8 cellular contexts compared by ENCODE assay signal in the genomic region with DNA sequence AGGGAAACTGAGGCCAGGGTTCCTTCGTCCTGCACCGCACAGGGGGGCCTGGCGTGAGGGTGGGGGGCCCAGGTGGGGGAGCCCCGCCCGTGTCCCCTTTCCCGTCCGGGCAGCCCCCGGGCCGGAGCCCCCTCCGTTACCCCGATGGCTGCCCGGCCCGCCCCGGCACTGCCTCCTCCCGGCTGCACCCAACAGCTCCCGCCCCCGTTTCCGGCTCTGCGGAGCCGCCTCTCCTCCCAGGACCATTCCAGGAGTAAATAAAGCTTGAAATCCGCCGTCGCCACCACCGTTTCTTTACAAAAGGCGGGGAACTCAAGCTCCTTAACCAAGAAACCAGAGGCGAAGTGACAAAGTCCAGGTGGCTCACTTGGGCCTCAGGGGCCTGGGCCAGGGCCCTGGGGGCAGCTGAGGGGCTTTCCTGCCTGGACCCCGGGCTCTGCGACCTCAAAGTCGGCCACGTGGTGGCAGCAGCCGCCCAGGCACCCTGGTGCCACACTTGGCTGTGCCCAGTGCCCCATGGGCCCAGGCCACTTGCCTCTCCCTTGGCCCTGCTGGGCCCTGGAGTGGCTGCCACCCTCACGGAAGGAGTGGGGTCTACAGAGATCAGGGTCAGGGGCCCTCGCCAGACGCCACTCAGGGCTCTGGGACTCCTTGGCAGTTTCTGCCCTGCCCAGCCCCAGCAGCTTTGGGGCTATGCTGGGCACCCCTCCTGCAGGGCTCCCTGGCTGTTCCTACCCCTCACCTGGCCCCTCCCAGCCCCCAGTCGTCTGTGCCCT. TPM values are rescaled to one million over a fixed set of nuclear protein-coding genes. Genes with fewer than 3 reads are reported as not detected.
DNase-seq lines count a peak whose midpoint lies in the region; ATAC-seq and TF ChIP-seq lines count a peak whose summit lies in the region.

No MANE protein-coding gene starts in this region.

- no peaks in the 10 kb centered on the region for H3K36me3 Mint-ChIP-seq in activated T-helper 2 cell treated with anti-CD3 and anti-CD28 coated beads, Interferon-gamma antibody, Interleukin-2, Interleukin-4, amounts not matched to agents 10 μg/mL and 5 μg/mL and 100 μg/mL, durations not matched to agents 14 hours and 24 hours and 36 hours (ENCODE audit: low read depth)
- peaks cover 3% of the 10 kb centered on the region for H3K36me3 Mint-ChIP-seq in nephron (ENCODE audit: low read depth)

- H3K4me3 Mint-ChIP-seq in activated T-helper 2 cell treated with anti-CD3 and anti-CD28 coated beads, Interferon-gamma antibody, Interleukin-2, Interleukin-4, amounts not matched to agents 10 μg/mL and 5 μg/mL and 100 μg/mL, durations not matched to agents 14 hours and 24 hours and 36 hours (ENCODE audit: low read depth) = peak overlapping the region; percentile 84
- peak overlapping the region; percentile 90 to 91 (median 91) for H3K4me3 Mint-ChIP-seq in nephron
- peak overlapping the region; percentile 90 to 93 for H3K4me3 Mint-ChIP-seq in stimulated activated naive CD8-positive, alpha-beta T cell treated with anti-CD3 and anti-CD28 coated beads, Interleukin-15, amount 100 ng/mL, for 72 hours

- TF ChIP-seq CTCF in fibroblast of pulmonary artery (IDR thresholded peaks at IDR 0.05; ENCODE audit: low read length, missing control alignments) (peak; percentile 79), nephron (IDR thresholded peaks at IDR 0.05; ENCODE audit: unreplicated experiment in 3 of 3) (peak; percentile 89 to 97 (median 91))

- DNase-seq in DMS153 treated with DMSO at 0.1 percent for 48 hours (lab: John Stamatoyannopoulos, UW; ENCODE audit: unreplicated experiment) (peak; percentile 97), RKO (ENCODE audit: low spot score) (peak; percentile 81), fibroblast of pulmonary artery (ENCODE audit: low read depth) (peak; percentile 86)
- DNase-seq in Jurkat, Clone E6-1 (ENCODE audit: low read depth, low spot score) = peak; percentile 72
- peak; percentile 91 for DNase-seq in activated T-helper 2 cell treated with anti-CD3 and anti-CD28 coated beads, Interferon-gamma antibody, Interleukin-2, Interleukin-4, amounts not matched to agents 10 μg/mL and 5 μg/mL and 100 μg/mL, durations not matched to agents 14 hours and 24 hours and 36 hours (ENCODE audit: low spot score)
- DNase-seq in stimulated activated naive CD8-positive, alpha-beta T cell treated with anti-CD3 and anti-CD28 coated beads, Interleukin-15, amount 100 ng/mL, for 72 hours = peak; percentile 92 to 95

- peak overlapping the region; percentile 92 for H3K27ac Mint-ChIP-seq in activated T-helper 2 cell treated with anti-CD3 and anti-CD28 coated beads, Interferon-gamma antibody, Interleukin-2, Interleukin-4, amounts not matched to agents 10 μg/mL and 5 μg/mL and 100 μg/mL, durations not matched to agents 14 hours and 24 hours and 36 hours
- peak overlapping the region; percentile 83 to 95 (median 94) for H3K27ac Mint-ChIP-seq in nephron
- H3K27ac Mint-ChIP-seq in stimulated activated naive CD8-positive, alpha-beta T cell treated with anti-CD3 and anti-CD28 coated beads, Interleukin-15, amount 100 ng/mL, for 72 hours = peak overlapping the region; percentile 96 to 97

- intact Hi-C loops in activated T-helper 2 cell treated with anti-CD3 and anti-CD28 coated beads, Interferon-gamma antibody, Interleukin-2, Interleukin-4, amounts not matched to agents 10 μg/mL and 5 μg/mL and 100 μg/mL, durations not matched to agents 14 hours and 24 hours and 36 hours (cut with micrococcal nuclease) = loop anchor here (1.0 to 2.0 kb wide), 5 partner anchors 62 to 332 kb away; a partner anchor contains a TSS

- peak; percentile 54 for ATAC-seq in GM21576 (IDR thresholded peaks at IDR 0.05; ENCODE audit: unreplicated experiment)
- peak; percentile 81 for ATAC-seq in stimulated activated naive CD8-positive, alpha-beta T cell treated with anti-CD3 and anti-CD28 coated beads, Interleukin-15, amount 100 ng/mL, for 72 hours

- H3K4me1 Mint-ChIP-seq in activated T-helper 2 cell treated with anti-CD3 and anti-CD28 coated beads, Interferon-gamma antibody, Interleukin-2, Interleukin-4, amounts not matched to agents 10 μg/mL and 5 μg/mL and 100 μg/mL, durations not matched to agents 14 hours and 24 hours and 36 hours (ENCODE audit: low read depth) = peaks cover 16% of the 10 kb centered on the region
- H3K4me1 Mint-ChIP-seq in nephron = peaks cover 27% of the 10 kb centered on the region
- peaks cover 65% of the 10 kb centered on the region for H3K4me1 Mint-ChIP-seq in stimulated activated naive CD8-positive, alpha-beta T cell treated with anti-CD3 and anti-CD28 coated beads, Interleukin-15, amount 100 ng/mL, for 72 hours

- H3K27me3 Mint-ChIP-seq in activated T-helper 2 cell treated with anti-CD3 and anti-CD28 coated beads, Interferon-gamma antibody, Interleukin-2, Interleukin-4, amounts not matched to agents 10 μg/mL and 5 μg/mL and 100 μg/mL, durations not matched to agents 14 hours and 24 hours and 36 hours (ENCODE audit: low read depth) = no peaks in the 10 kb centered on the region
- H3K27me3 Mint-ChIP-seq in nephron (ENCODE audit: low read depth) = no peaks in the 10 kb centered on the region
- H3K27me3 Mint-ChIP-seq in stimulated activated naive CD8-positive, alpha-beta T cell treated with anti-CD3 and anti-CD28 coated beads, Interleukin-15, amount 100 ng/mL, for 72 hours = no peaks in the 10 kb centered on the region

- H3K9me3 Mint-ChIP-seq in activated T-helper 2 cell treated with anti-CD3 and anti-CD28 coated beads, Interferon-gamma antibody, Interleukin-2, Interleukin-4, amounts not matched to agents 10 μg/mL and 5 μg/mL and 100 μg/mL, durations not matched to agents 14 hours and 24 hours and 36 hours = no peaks in the 10 kb centered on the region
- H3K9me3 Mint-ChIP-seq in nephron = no peaks in the 10 kb centered on the region
- no peaks in the 10 kb centered on the region for H3K9me3 Mint-ChIP-seq in stimulated activated naive CD8-positive, alpha-beta T cell treated with anti-CD3 and anti-CD28 coated beads, Interleukin-15, amount 100 ng/mL, for 72 hours

- H3K4me3 ChIP-seq in Jurkat, Clone E6-1 (ENCODE audit: low read length) = peak overlapping the region; percentile 57
- H3K4me3 ChIP-seq in fibroblast of pulmonary artery (replicated peaks; ENCODE audit: low read depth, low read length) = peak overlapping the region; percentile 59

RNA-seq across cellular contexts. Expression of a gene that starts 0.5 kb away (rescaled TPM):
- 56.3 TPM for polyA plus RNA-seq in Jurkat, Clone E6-1 (2012; ENCODE audit: insufficient read depth, insufficient read length)
- total RNA-seq in activated T-helper 2 cell treated with anti-CD3 and anti-CD28 coated beads, Interferon-gamma antibody, Interleukin-2, Interleukin-4, amounts not matched to agents 10 μg/mL and 5 μg/mL and 100 μg/mL, durations not matched to agents 14 hours and 24 hours and 36 hours = 61.5 and 63.8 TPM in 2 replicates

RNA-seq across cellular contexts. Expression of a gene that starts 33.0 kb away (rescaled TPM):
- 4.5 TPM for polyA plus RNA-seq in Jurkat, Clone E6-1 (2012; ENCODE audit: insufficient read depth, insufficient read length)
- 37.0 and 41.1 TPM in 2 replicates for total RNA-seq in activated T-helper 2 cell treated with anti-CD3 and anti-CD28 coated beads, Interferon-gamma antibody, Interleukin-2, Interleukin-4, amounts not matched to agents 10 μg/mL and 5 μg/mL and 100 μg/mL, durations not matched to agents 14 hours and 24 hours and 36 hours

Comparison
In these comparisons a context has a peak if more than half of its experiments do, and no peak if none do; other contexts are left out.
1. Peak in every context shown above with its lines: DNase-seq, ATAC-seq and H3K4me3 ChIP-seq.